In the genomic region with DNA sequence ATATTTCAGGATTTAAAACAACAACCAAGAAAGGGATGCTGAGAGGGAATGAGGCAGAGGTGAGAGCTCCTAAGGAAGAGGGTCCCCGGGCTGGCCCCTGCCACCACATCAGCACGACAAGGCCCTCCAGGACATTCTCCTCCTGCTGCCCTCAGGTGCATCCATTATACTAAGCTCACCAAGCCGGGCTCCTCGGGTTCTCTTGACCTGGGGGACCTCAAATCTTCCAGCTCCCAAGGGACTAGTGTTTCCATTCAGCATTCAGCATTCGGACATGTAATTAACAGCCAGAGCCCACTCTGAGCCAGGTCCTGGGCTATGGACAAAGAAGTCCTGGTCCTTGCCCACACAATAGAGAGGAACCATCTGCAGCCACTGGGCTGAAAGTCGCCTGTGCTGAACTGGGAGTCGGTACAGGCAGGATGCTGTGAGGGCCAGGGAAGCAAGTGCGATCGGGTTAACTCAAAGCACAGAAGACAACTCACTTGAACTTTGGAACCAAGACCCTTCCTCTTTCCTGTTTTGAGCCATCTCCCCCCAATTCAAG, we compare ENCODE assay signal across 19 cellular contexts. TPM values are rescaled to one million over a fixed set of nuclear protein-coding genes. Genes with fewer than 3 reads are reported as not detected.
DNase-seq lines count a peak whose midpoint lies in the region; ATAC-seq and TF ChIP-seq lines count a peak whose summit lies in the region.
"Had no signal": no experiment of that assay in that cellular context is flagged by ENCODE, and none has a peak within 500 bp of the region (broad histone marks: within the 10 kb centered on the region; RNA-seq: fewer than 3 reads in every experiment).

No MANE protein-coding gene starts in this region.

- H3K36me3 Mint-ChIP-seq in activated CD8-positive, alpha-beta T cell treated with anti-CD3 and anti-CD28 coated beads, Interleukin-2, amount 10 ng/mL, durations not matched to agents 7 days and 5 days (ENCODE audit: low read depth) = no peaks in the 10 kb centered on the region
- no peaks in the 10 kb centered on the region for H3K36me3 Mint-ChIP-seq in activated CD8-positive, alpha-beta T cell treated with anti-CD3 and anti-CD28 coated beads for 36 hours (ENCODE audit: low read depth)
- H3K36me3 Mint-ChIP-seq in brain = no peaks in the 10 kb centered on the region
- no peaks in the 10 kb centered on the region for H3K36me3 Mint-ChIP-seq in stimulated activated effector memory CD8-positive, alpha-beta T cell treated with anti-CD3 and anti-CD28 coated beads, Interleukin-12 subunit alpha, Interleukin-12 subunit beta, amount 100 ng/mL, for 72 hours

- H3K4me2 ChIP-seq in mesenchymal stem cell (ENCODE audit: low read length, poor library complexity, severe bottlenecking) = no peak overlapping the region

- POLR2A ChIA-PET in activated CD8-positive, alpha-beta T cell treated with anti-CD3 and anti-CD28 coated beads, Interleukin-2, amount 10 ng/mL, durations not matched to agents 7 days and 5 days (lab: Charles Lee) = no interaction called here
- POLR2A ChIA-PET in activated CD8-positive, alpha-beta T cell treated with anti-CD3 and anti-CD28 coated beads for 36 hours (lab: Charles Lee) = no interaction called here

- no peak overlapping the region for H3K23ac ChIP-seq in mesenchymal stem cell (ENCODE audit: low read length in 2 of 2)

- H4K8ac ChIP-seq in mesenchymal stem cell (ENCODE audit: low read length) = no peak overlapping the region

- H3K9me3 Mint-ChIP-seq in activated CD8-positive, alpha-beta T cell treated with anti-CD3 and anti-CD28 coated beads, Interleukin-2, amount 10 ng/mL, durations not matched to agents 7 days and 5 days (ENCODE audit: insufficient read depth) = no peaks in the 10 kb centered on the region
- no peaks in the 10 kb centered on the region for H3K9me3 Mint-ChIP-seq in activated CD8-positive, alpha-beta T cell treated with anti-CD3 and anti-CD28 coated beads for 36 hours
- no peaks in the 10 kb centered on the region for H3K9me3 Mint-ChIP-seq in brain
- no peaks in the 10 kb centered on the region for H3K9me3 Mint-ChIP-seq in stimulated activated effector memory CD8-positive, alpha-beta T cell treated with anti-CD3 and anti-CD28 coated beads, Interleukin-12 subunit alpha, Interleukin-12 subunit beta, amount 100 ng/mL, for 72 hours
- H3K9me3 Mint-ChIP-seq: nephron progenitor cell had no signal

- H3K4me1 Mint-ChIP-seq in activated CD8-positive, alpha-beta T cell treated with anti-CD3 and anti-CD28 coated beads, Interleukin-2, amount 10 ng/mL, durations not matched to agents 7 days and 5 days (ENCODE audit: low read depth) = no peaks in the 10 kb centered on the region
- peaks cover under 1% of the 10 kb centered on the region for H3K4me1 Mint-ChIP-seq in activated CD8-positive, alpha-beta T cell treated with anti-CD3 and anti-CD28 coated beads for 36 hours (ENCODE audit: low read depth)
- peaks cover 89% of the 10 kb centered on the region for H3K4me1 Mint-ChIP-seq in brain
- peaks cover 4% of the 10 kb centered on the region for H3K4me1 Mint-ChIP-seq in stimulated activated effector memory CD8-positive, alpha-beta T cell treated with anti-CD3 and anti-CD28 coated beads, Interleukin-12 subunit alpha, Interleukin-12 subunit beta, amount 100 ng/mL, for 72 hours

- H2BK120ac ChIP-seq in mesenchymal stem cell (ENCODE audit: low read depth, low read length) = no peak overlapping the region

- WGBS in mesenchymal stem cell = 90% methylated on average over 9 of the region's 9 CpGs

- no peak for ATAC-seq in activated CD8-positive, alpha-beta T cell treated with anti-CD3 and anti-CD28 coated beads, Interleukin-2, amount 10 ng/mL, durations not matched to agents 7 days and 5 days
- no peak for ATAC-seq in activated CD8-positive, alpha-beta T cell treated with anti-CD3 and anti-CD28 coated beads for 36 hours
- ATAC-seq in stimulated activated effector memory CD8-positive, alpha-beta T cell treated with anti-CD3 and anti-CD28 coated beads, Interleukin-12 subunit alpha, Interleukin-12 subunit beta, amount 100 ng/mL, for 72 hours = no peak
- ATAC-seq in HG03378 (IDR thresholded peaks at IDR 0.05; ENCODE audit: unreplicated experiment) (no peak), HG02970 (IDR thresholded peaks at IDR 0.05; ENCODE audit: low FRiP score, unreplicated experiment) (no peak)
- ATAC-seq: activated CD4-positive, alpha-beta T cell treated with anti-CD3 and anti-CD28 coated beads for 36 hours had no signal

- H3K9ac ChIP-seq in mesenchymal stem cell (ENCODE audit: low read length) = peak overlapping the region; percentile 83

- H3K79me1 ChIP-seq in mesenchymal stem cell (replicated peaks; ENCODE audit: low read length, poor library complexity, severe bottlenecking) = no peaks in the 10 kb centered on the region

- H2BK12ac ChIP-seq in mesenchymal stem cell (ENCODE audit: low read length in 2 of 2) = peak overlapping the region in 1 of 2 experiments; percentile 29

- peak; percentile 3 for DNase-seq in activated CD8-positive, alpha-beta T cell treated with anti-CD3 and anti-CD28 coated beads, Interleukin-2, amount 10 ng/mL, durations not matched to agents 7 days and 5 days
- no peak for DNase-seq in activated CD8-positive, alpha-beta T cell treated with anti-CD3 and anti-CD28 coated beads for 36 hours
- DNase-seq in mesenchymal stem cell (no peak), DMS 273 treated with DMSO at 0.1 percent for 48 hours (lab: John Stamatoyannopoulos, UW) (no peak)
- DNase-seq in stimulated activated effector memory CD8-positive, alpha-beta T cell treated with anti-CD3 and anti-CD28 coated beads, Interleukin-12 subunit alpha, Interleukin-12 subunit beta, amount 100 ng/mL, for 72 hours (ENCODE audit: low spot score in 2 of 2) = peak in 1 of 2 donors; percentile 42
- DNase-seq: activated CD4-positive, alpha-beta T cell treated with anti-CD3 and anti-CD28 coated beads for 36 hours; activated gamma-delta T cell treated with Interleukin-2 at 50 U/mL for 16 hours; foreskin melanocyte; NCI-H1436; NCI-H2171 treated with DMSO at 0.1 percent for 48 hours; NCI-H69; nephron progenitor cell; stimulated activated CD4-positive, alpha-beta T cell treated with anti-CD3 and anti-CD28 coated beads, Interleukin-4, amount 100 ng/mL, for 4 hours had no signal

- no peaks in the 10 kb centered on the region for H3K36me3 ChIP-seq in mesenchymal stem cell (ENCODE audit: control insufficient read depth in 1 of 2, insufficient read depth in 2 of 2, low read depth in 1 of 2, low read length in 2 of 2)

- H3K14ac ChIP-seq in mesenchymal stem cell (ENCODE audit: low read length in 2 of 2) = no peak overlapping the region

- peaks cover 7% of the 10 kb centered on the region for H3K27me3 Mint-ChIP-seq in activated CD8-positive, alpha-beta T cell treated with anti-CD3 and anti-CD28 coated beads, Interleukin-2, amount 10 ng/mL, durations not matched to agents 7 days and 5 days (ENCODE audit: low read depth)
- peaks cover 10% of the 10 kb centered on the region for H3K27me3 Mint-ChIP-seq in activated CD8-positive, alpha-beta T cell treated with anti-CD3 and anti-CD28 coated beads for 36 hours
- no peaks in the 10 kb centered on the region for H3K27me3 Mint-ChIP-seq in brain

- TF ChIP-seq CTCF in activated CD8-positive, alpha-beta T cell treated with anti-CD3 and anti-CD28 coated beads for 36 hours (IDR thresholded peaks at IDR 0.05) = no peak
- no peak for TF ChIP-seq CTCF in brain (conservative IDR thresholded peaks at IDR 0.05)

- H3K27me3 ChIP-seq in mesenchymal stem cell (ENCODE audit: control insufficient read depth in 1 of 2, insufficient read depth in 1 of 2, low read length in 2 of 2) = peaks cover 0 to 17% of the 10 kb centered on the region in 2 experiments

- H2AFZ ChIP-seq in mesenchymal stem cell (ENCODE audit: low read depth, low read length) = no peak overlapping the region

- no peak overlapping the region for H2AK5ac ChIP-seq in mesenchymal stem cell (ENCODE audit: low read length, severe bottlenecking)

- H3K9me3 ChIP-seq in mesenchymal stem cell (ENCODE audit: control insufficient read depth, low read length) = no peaks in the 10 kb centered on the region
- H3K9me3 ChIP-seq: psoas muscle had no signal

- no peak overlapping the region for H4K91ac ChIP-seq in mesenchymal stem cell (ENCODE audit: low read length)

- H3K27ac Mint-ChIP-seq in activated CD8-positive, alpha-beta T cell treated with anti-CD3 and anti-CD28 coated beads, Interleukin-2, amount 10 ng/mL, durations not matched to agents 7 days and 5 days = no peak overlapping the region
- no peak overlapping the region for H3K27ac Mint-ChIP-seq in activated CD8-positive, alpha-beta T cell treated with anti-CD3 and anti-CD28 coated beads for 36 hours
- peak overlapping the region; percentile 91 to 96 (median 96) for H3K27ac Mint-ChIP-seq in brain
- peak overlapping the region; percentile 56 for H3K27ac Mint-ChIP-seq in stimulated activated effector memory CD8-positive, alpha-beta T cell treated with anti-CD3 and anti-CD28 coated beads, Interleukin-12 subunit alpha, Interleukin-12 subunit beta, amount 100 ng/mL, for 72 hours
- H3K27ac Mint-ChIP-seq: activated CD4-positive, alpha-beta T cell treated with anti-CD3 and anti-CD28 coated beads for 36 hours; nephron progenitor cell had no signal

- CTCF ChIA-PET in activated CD8-positive, alpha-beta T cell treated with anti-CD3 and anti-CD28 coated beads, Interleukin-2, amount 10 ng/mL, durations not matched to agents 7 days and 5 days (lab: Charles Lee) = interaction anchor here (0.8 to 1.7 kb wide), 3 partner anchors 13 to 119 kb away, joined by 3 to 4 read pairs (median 3); no protein-coding TSS in a partner anchor
- CTCF ChIA-PET in activated CD8-positive, alpha-beta T cell treated with anti-CD3 and anti-CD28 coated beads for 36 hours (lab: Charles Lee) = interaction anchor here (0.9 to 1.5 kb wide), 2 partner anchors 10 to 17 kb away, joined by 3 to 5 read pairs; no protein-coding TSS in a partner anchor

- H3K4me1 ChIP-seq in mesenchymal stem cell (ENCODE audit: control insufficient read depth, insufficient read depth, low read depth, low read length) = peaks cover 23% of the 10 kb centered on the region
- H3K4me1 ChIP-seq: psoas muscle had no signal

- no peak overlapping the region for H3K18ac ChIP-seq in mesenchymal stem cell (ENCODE audit: low read depth in 1 of 2, low read length in 2 of 2)

- no peak overlapping the region for H3K4ac ChIP-seq in mesenchymal stem cell (ENCODE audit: low read depth in 1 of 2, low read length in 2 of 2)

- H2BK5ac ChIP-seq in mesenchymal stem cell (ENCODE audit: low read depth, low read length, poor library complexity, severe bottlenecking) = no peak overlapping the region

- intact Hi-C loops in activated CD8-positive, alpha-beta T cell treated with anti-CD3 and anti-CD28 coated beads for 36 hours (cut with micrococcal nuclease) = no loop called here

- H2BK15ac ChIP-seq in mesenchymal stem cell (ENCODE audit: low read depth, poor library complexity, severe bottlenecking) = no peak overlapping the region

- H3K27ac ChIP-seq in mesenchymal stem cell (ENCODE audit: low read length, poor library complexity, severe bottlenecking) = no peak overlapping the region
- H3K27ac ChIP-seq: psoas muscle had no signal

- H3K4me3 Mint-ChIP-seq in activated CD8-positive, alpha-beta T cell treated with anti-CD3 and anti-CD28 coated beads, Interleukin-2, amount 10 ng/mL, durations not matched to agents 7 days and 5 days = no peak overlapping the region
- H3K4me3 Mint-ChIP-seq in activated CD8-positive, alpha-beta T cell treated with anti-CD3 and anti-CD28 coated beads for 36 hours = no peak overlapping the region
- H3K4me3 Mint-ChIP-seq in brain = peak overlapping the region in 1 of 5 experiments; percentile 9
- no peak overlapping the region for H3K4me3 Mint-ChIP-seq in stimulated activated effector memory CD8-positive, alpha-beta T cell treated with anti-CD3 and anti-CD28 coated beads, Interleukin-12 subunit alpha, Interleukin-12 subunit beta, amount 100 ng/mL, for 72 hours
- H3K4me3 Mint-ChIP-seq: activated CD4-positive, alpha-beta T cell treated with anti-CD3 and anti-CD28 coated beads for 36 hours had no signal

- H3K4me3 ChIP-seq in mesenchymal stem cell (ENCODE audit: insufficient read depth in 1 of 2, low read depth in 1 of 2, low read length in 2 of 2) = no peak overlapping the region
- H3K4me3 ChIP-seq: psoas muscle had no signal

RNA-seq across cellular contexts. Expression of a gene that starts 29.3 kb away (rescaled TPM):
- 1 to 10 TPM; 5.3 TPM for total RNA-seq in activated CD8-positive, alpha-beta T cell treated with anti-CD3 and anti-CD28 coated beads, Interleukin-2, amount 10 ng/mL, durations not matched to agents 7 days and 5 days
- total RNA-seq in activated CD8-positive, alpha-beta T cell treated with anti-CD3 and anti-CD28 coated beads for 36 hours = 1 to 10 TPM; 3.7 to 4.6 TPM
- 13.7 TPM for polyA plus RNA-seq in brain (ENCODE audit: insufficient read depth, low read depth, low replicate concordance)
- 50.9 TPM for polyA plus RNA-seq in mesenchymal stem cell (2013, experiment 1 of 2)
- 50.4 TPM for polyA plus RNA-seq in mesenchymal stem cell (2013, experiment 2 of 2)

RNA-seq across cellular contexts. Expression of a gene that starts 43.6 kb away (rescaled TPM):
- not detected for total RNA-seq in activated CD8-positive, alpha-beta T cell treated with anti-CD3 and anti-CD28 coated beads, Interleukin-2, amount 10 ng/mL, durations not matched to agents 7 days and 5 days
- total RNA-seq in activated CD8-positive, alpha-beta T cell treated with anti-CD3 and anti-CD28 coated beads for 36 hours = not detected
- 2.5 TPM for polyA plus RNA-seq in brain (ENCODE audit: insufficient read depth, low read depth, low replicate concordance)
- not detected for polyA plus RNA-seq in mesenchymal stem cell (2013, experiment 1 of 2)
- polyA plus RNA-seq in mesenchymal stem cell (2013, experiment 2 of 2) = not detected
- total RNA-seq: activated CD4-positive, alpha-beta T cell treated with anti-CD3 and anti-CD28 coated beads for 36 hours; epithelial cell of proximal tubule; IMR-90 had no signal
- polyA plus RNA-seq: IMR-90 had no signal

RNA-seq across cellular contexts. Expression of a gene that starts 58.4 kb away (rescaled TPM):
- not detected for total RNA-seq in activated CD8-positive, alpha-beta T cell treated with anti-CD3 and anti-CD28 coated beads, Interleukin-2, amount 10 ng/mL, durations not matched to agents 7 days and 5 days
- total RNA-seq in activated CD8-positive, alpha-beta T cell treated with anti-CD3 and anti-CD28 coated beads for 36 hours = not detected
- 0.58 TPM for polyA plus RNA-seq in brain (ENCODE audit: insufficient read depth, low read depth, low replicate concordance)
- 0.04 TPM for polyA plus RNA-seq in mesenchymal stem cell (2013, experiment 1 of 2)
- 0.04 TPM for polyA plus RNA-seq in mesenchymal stem cell (2013, experiment 2 of 2)
- total RNA-seq: activated CD4-positive, alpha-beta T cell treated with anti-CD3 and anti-CD28 coated beads for 36 hours; psoas muscle had no signal
- polyA plus RNA-seq: psoas muscle had no signal

Comparison
In these comparisons a context has a peak if more than half of its experiments do, and no peak if none do; other contexts are left out.
1. H3K27ac Mint-ChIP-seq: peak in brain (5 of 5) and stimulated activated effector memory CD8-positive, alpha-beta T cell treated with anti-CD3 and anti-CD28 coated beads, Interleukin-12 subunit alpha, Interleukin-12 subunit beta, amount 100 ng/mL, for 72 hours (single experiment); none in activated CD8-positive, alpha-beta T cell treated with anti-CD3 and anti-CD28 coated beads, Interleukin-2, amount 10 ng/mL, durations not matched to agents 7 days and 5 days (single experiment) and activated CD8-positive, alpha-beta T cell treated with anti-CD3 and anti-CD28 coated beads for 36 hours (single experiment).